ENCODE assay signal across 1 cellular context in the genomic region with DNA sequence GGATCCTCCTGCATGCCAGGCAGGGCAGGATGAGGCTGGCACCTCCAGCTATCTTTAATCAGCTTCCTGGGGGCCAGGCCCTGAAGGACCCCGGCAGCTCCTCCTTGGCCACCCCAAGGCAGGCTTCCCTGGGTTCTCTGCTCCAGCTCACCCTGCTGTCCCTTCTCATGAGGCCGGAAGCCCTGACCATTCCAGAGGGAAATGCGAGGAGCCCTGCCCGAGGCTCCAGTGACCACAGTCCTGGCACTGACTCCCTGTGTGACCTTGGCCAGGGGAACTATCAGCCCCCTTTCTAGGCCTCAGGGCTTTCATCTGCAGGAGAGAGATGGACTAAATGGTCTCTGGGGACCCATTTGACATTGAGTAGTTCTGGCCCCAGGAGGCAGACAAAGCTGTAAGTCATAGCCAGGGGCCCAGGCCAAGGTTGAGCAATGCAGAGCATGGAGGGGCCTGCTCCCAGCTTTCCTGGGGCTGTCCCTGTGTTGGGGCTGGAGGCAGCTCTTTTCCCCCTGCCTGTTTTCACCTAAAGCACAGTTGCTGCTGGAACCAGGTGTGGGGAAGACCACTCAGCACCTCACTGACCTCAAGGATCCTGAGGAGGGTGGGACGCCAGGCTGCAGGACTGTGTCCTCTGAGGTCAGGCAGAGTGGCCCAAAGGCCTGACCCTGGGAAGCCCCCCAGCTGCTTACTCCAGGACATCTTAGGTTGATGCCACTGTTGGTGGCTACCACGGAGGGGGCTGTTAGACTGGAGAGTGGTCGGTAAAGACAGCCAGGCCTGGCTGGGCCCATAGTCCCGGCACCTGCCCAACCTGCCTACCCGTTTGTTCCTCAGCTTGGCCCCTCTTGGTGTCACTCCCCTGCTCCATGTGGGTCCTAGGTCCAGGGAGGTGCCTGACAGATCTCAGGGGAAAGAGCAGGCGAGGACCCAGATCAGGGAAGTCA.
A peak's percentile ranks its signal among the peaks of the same experiment; 100 is the strongest.
TF ChIP-seq lines count a peak whose summit lies in the region.

No MANE protein-coding gene starts in this region.

TF ChIP-seq in HepG2, 621 proteins besides CTCF, POLR2A, EP300 and RAD21 (continued from another document and continues in another):
- TF ChIP-seq RNF2 (conservative IDR thresholded peaks at IDR 0.05; ENCODE audit: low read depth) (peak; percentile 70), NCOA2 (CRISPR knock-in tag; IDR thresholded peaks at IDR 0.05) (peak; percentile 91), TOE1 (CRISPR knock-in tag; IDR thresholded peaks at IDR 0.05) (0 out of 2 replicates have a peak, but pooled peaks have one; percentile 60), NCOA1 (CRISPR knock-in tag; IDR thresholded peaks at IDR 0.05) (peak; percentile 90; the same call in 1 of the 2 replicates), ZNF274 (CRISPR knock-in tag; IDR thresholded peaks at IDR 0.05) (peak; percentile 52; the same call in 1 of the 2 replicates), ATF7-NPFF (CRISPR knock-in tag; IDR thresholded peaks at IDR 0.05; ENCODE audit: low read depth) (peak; percentile 70), CCDC6 (CRISPR knock-in tag; IDR thresholded peaks at IDR 0.05) (peak; percentile 79; the same call in 1 of the 2 replicates), FOXM1 (CRISPR knock-in tag; IDR thresholded peaks at IDR 0.05) (no peak), GTF2F1 (IDR thresholded peaks at IDR 0.05; ENCODE audit: low read length) (no peak), EED (CRISPR knock-in tag; IDR thresholded peaks at IDR 0.05) (no peak), MTA3 (CRISPR knock-in tag; IDR thresholded peaks at IDR 0.05) (no peak), SP4 (CRISPR knock-in tag; IDR thresholded peaks at IDR 0.05) (peak; percentile 49), ZNF629 (CRISPR knock-in tag; conservative IDR thresholded peaks at IDR 0.05) (peak; percentile 66), CENPX (CRISPR knock-in tag; IDR thresholded peaks at IDR 0.05) (no peak), ZNF781 (CRISPR knock-in tag; IDR thresholded peaks at IDR 0.05; ENCODE audit: borderline replicate concordance, not compliant biosample characterization) (no peak), PHF5A (CRISPR knock-in tag; IDR thresholded peaks at IDR 0.05; ENCODE audit: low read depth, unreplicated experiment) (no peak), SMARCC2 (IDR thresholded peaks at IDR 0.05) (no peak), PHF8 (CRISPR knock-in tag; IDR thresholded peaks at IDR 0.05) (peak; percentile 46; the same call in 1 of the 2 replicates), ZNF556 (CRISPR knock-in tag; IDR thresholded peaks at IDR 0.05; ENCODE audit: borderline replicate concordance) (peak; percentile 91; the same call in 1 of the 2 replicates), SAP130 (CRISPR knock-in tag; IDR thresholded peaks at IDR 0.05; ENCODE audit: low read depth) (peak; percentile 90), RBFOX2 (IDR thresholded peaks at IDR 0.05; ENCODE audit: low read depth, low read length) (no peak), ZNF530 (CRISPR knock-in tag; IDR thresholded peaks at IDR 0.05; ENCODE audit: low read depth) (no peak), ZNF766 (CRISPR knock-in tag; IDR thresholded peaks at IDR 0.05; ENCODE audit: borderline replicate concordance) (no peak; the same call in 1 of the 2 replicates), ZNF605 (CRISPR knock-in tag; IDR thresholded peaks at IDR 0.05) (no peak), KAT8 (CRISPR knock-in tag; IDR thresholded peaks at IDR 0.05) (peak; percentile 84), AHR (CRISPR knock-in tag; IDR thresholded peaks at IDR 0.05) (no peak), KDM4B (CRISPR knock-in tag; IDR thresholded peaks at IDR 0.05) (peak; percentile 73), POLR2G (IDR thresholded peaks at IDR 0.05; ENCODE audit: low read depth, low read length) (no peak), MAFG (CRISPR knock-in tag; IDR thresholded peaks at IDR 0.05) (no peak), PHB2 (IDR thresholded peaks at IDR 0.05; ENCODE audit: partially characterized antibody) (no peak), ATRX (CRISPR knock-in tag; IDR thresholded peaks at IDR 0.05; ENCODE audit: borderline replicate concordance) (no peak)
- TF ChIP-seq, protein P1, sequence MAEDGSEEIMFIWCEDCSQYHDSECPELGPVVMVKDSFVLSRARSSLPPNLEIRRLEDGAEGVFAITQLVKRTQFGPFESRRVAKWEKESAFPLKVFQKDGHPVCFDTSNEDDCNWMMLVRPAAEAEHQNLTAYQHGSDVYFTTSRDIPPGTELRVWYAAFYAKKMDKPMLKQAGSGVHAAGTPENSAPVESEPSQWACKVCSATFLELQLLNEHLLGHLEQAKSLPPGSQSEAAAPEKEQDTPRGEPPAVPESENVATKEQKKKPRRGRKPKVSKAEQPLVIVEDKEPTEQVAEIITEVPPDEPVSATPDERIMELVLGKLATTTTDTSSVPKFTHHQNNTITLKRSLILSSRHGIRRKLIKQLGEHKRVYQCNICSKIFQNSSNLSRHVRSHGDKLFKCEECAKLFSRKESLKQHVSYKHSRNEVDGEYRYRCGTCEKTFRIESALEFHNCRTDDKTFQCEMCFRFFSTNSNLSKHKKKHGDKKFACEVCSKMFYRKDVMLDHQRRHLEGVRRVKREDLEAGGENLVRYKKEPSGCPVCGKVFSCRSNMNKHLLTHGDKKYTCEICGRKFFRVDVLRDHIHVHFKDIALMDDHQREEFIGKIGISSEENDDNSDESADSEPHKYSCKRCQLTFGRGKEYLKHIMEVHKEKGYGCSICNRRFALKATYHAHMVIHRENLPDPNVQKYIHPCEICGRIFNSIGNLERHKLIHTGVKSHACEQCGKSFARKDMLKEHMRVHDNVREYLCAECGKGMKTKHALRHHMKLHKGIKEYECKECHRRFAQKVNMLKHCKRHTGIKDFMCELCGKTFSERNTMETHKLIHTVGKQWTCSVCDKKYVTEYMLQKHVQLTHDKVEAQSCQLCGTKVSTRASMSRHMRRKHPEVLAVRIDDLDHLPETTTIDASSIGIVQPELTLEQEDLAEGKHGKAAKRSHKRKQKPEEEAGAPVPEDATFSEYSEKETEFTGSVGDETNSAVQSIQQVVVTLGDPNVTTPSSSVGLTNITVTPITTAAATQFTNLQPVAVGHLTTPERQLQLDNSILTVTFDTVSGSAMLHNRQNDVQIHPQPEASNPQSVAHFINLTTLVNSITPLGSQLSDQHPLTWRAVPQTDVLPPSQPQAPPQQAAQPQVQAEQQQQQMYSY (CRISPR knock-in tag; IDR thresholded peaks at IDR 0.05) = no peak
- TF ChIP-seq, protein P2, sequence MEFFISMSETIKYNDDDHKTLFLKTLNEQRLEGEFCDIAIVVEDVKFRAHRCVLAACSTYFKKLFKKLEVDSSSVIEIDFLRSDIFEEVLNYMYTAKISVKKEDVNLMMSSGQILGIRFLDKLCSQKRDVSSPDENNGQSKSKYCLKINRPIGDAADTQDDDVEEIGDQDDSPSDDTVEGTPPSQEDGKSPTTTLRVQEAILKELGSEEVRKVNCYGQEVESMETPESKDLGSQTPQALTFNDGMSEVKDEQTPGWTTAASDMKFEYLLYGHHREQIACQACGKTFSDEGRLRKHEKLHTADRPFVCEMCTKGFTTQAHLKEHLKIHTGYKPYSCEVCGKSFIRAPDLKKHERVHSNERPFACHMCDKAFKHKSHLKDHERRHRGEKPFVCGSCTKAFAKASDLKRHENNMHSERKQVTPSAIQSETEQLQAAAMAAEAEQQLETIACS (CRISPR knock-in tag; IDR thresholded peaks at IDR 0.05) = no peak
- TF ChIP-seq, protein P3, sequence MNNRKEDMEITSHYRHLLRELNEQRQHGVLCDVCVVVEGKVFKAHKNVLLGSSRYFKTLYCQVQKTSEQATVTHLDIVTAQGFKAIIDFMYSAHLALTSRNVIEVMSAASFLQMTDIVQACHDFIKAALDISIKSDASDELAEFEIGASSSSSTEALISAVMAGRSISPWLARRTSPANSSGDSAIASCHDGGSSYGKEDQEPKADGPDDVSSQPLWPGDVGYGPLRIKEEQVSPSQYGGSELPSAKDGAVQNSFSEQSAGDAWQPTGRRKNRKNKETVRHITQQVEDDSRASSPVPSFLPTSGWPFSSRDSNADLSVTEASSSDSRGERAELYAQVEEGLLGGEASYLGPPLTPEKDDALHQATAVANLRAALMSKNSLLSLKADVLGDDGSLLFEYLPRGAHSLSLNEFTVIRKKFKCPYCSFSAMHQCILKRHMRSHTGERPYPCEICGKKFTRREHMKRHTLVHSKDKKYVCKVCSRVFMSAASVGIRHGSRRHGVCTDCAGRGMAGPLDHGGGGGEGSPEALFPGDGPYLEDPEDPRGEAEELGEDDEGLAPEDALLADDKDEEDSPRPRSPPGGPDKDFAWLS (CRISPR knock-in tag; IDR thresholded peaks at IDR 0.05; ENCODE audit: borderline replicate concordance) = peak; percentile 91; the same call in 1 of the 2 replicates
- TF ChIP-seq, protein P4, sequence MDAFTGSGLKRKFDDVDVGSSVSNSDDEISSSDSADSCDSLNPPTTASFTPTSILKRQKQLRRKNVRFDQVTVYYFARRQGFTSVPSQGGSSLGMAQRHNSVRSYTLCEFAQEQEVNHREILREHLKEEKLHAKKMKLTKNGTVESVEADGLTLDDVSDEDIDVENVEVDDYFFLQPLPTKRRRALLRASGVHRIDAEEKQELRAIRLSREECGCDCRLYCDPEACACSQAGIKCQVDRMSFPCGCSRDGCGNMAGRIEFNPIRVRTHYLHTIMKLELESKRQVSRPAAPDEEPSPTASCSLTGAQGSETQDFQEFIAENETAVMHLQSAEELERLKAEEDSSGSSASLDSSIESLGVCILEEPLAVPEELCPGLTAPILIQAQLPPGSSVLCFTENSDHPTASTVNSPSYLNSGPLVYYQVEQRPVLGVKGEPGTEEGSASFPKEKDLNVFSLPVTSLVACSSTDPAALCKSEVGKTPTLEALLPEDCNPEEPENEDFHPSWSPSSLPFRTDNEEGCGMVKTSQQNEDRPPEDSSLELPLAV (CRISPR knock-in tag; conservative IDR thresholded peaks at IDR 0.05; ENCODE audit: low read depth) = no peak
- TF ChIP-seq, protein P5, sequence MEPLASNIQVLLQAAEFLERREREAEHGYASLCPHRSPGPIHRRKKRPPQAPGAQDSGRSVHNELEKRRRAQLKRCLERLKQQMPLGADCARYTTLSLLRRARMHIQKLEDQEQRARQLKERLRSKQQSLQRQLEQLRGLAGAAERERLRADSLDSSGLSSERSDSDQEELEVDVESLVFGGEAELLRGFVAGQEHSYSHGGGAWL (CRISPR knock-in tag; IDR thresholded peaks at IDR 0.05) = no peak
- TF ChIP-seq, protein P6, sequence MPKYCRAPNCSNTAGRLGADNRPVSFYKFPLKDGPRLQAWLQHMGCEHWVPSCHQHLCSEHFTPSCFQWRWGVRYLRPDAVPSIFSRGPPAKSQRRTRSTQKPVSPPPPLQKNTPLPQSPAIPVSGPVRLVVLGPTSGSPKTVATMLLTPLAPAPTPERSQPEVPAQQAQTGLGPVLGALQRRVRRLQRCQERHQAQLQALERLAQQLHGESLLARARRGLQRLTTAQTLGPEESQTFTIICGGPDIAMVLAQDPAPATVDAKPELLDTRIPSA (CRISPR knock-in tag; IDR thresholded peaks at IDR 0.05; ENCODE audit: borderline replicate concordance) = no peak
- TF ChIP-seq, protein P7, sequence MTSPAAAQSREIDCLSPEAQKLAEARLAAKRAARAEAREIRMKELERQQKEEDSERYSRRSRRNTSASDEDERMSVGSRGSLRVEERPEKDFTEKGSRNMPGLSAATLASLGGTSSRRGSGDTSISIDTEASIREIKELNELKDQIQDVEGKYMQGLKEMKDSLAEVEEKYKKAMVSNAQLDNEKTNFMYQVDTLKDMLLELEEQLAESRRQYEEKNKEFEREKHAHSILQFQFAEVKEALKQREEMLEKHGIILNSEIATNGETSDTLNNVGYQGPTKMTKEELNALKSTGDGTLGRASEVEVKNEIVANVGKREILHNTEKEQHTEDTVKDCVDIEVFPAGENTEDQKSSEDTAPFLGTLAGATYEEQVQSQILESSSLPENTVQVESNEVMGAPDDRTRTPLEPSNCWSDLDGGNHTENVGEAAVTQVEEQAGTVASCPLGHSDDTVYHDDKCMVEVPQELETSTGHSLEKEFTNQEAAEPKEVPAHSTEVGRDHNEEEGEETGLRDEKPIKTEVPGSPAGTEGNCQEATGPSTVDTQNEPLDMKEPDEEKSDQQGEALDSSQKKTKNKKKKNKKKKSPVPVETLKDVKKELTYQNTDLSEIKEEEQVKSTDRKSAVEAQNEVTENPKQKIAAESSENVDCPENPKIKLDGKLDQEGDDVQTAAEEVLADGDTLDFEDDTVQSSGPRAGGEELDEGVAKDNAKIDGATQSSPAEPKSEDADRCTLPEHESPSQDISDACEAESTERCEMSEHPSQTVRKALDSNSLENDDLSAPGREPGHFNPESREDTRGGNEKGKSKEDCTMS (CRISPR knock-in tag; conservative IDR thresholded peaks at IDR 0.05) = no peak
- TF ChIP-seq, protein P8, sequence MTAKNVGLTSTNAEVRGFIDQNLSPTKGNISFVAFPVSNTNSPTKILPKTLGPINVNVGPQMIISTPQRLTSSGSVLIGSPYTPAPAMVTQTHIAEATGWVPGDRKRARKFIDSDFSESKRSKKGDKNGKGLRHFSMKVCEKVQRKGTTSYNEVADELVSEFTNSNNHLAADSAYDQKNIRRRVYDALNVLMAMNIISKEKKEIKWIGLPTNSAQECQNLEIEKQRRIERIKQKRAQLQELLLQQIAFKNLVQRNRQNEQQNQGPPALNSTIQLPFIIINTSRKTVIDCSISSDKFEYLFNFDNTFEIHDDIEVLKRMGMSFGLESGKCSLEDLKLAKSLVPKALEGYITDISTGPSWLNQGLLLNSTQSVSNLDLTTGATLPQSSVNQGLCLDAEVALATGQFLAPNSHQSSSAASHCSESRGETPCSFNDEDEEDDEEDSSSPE (CRISPR knock-in tag; IDR thresholded peaks at IDR 0.05) = peak; percentile 24; the same call in 1 of the 2 replicates
- TF ChIP-seq, protein P9, sequence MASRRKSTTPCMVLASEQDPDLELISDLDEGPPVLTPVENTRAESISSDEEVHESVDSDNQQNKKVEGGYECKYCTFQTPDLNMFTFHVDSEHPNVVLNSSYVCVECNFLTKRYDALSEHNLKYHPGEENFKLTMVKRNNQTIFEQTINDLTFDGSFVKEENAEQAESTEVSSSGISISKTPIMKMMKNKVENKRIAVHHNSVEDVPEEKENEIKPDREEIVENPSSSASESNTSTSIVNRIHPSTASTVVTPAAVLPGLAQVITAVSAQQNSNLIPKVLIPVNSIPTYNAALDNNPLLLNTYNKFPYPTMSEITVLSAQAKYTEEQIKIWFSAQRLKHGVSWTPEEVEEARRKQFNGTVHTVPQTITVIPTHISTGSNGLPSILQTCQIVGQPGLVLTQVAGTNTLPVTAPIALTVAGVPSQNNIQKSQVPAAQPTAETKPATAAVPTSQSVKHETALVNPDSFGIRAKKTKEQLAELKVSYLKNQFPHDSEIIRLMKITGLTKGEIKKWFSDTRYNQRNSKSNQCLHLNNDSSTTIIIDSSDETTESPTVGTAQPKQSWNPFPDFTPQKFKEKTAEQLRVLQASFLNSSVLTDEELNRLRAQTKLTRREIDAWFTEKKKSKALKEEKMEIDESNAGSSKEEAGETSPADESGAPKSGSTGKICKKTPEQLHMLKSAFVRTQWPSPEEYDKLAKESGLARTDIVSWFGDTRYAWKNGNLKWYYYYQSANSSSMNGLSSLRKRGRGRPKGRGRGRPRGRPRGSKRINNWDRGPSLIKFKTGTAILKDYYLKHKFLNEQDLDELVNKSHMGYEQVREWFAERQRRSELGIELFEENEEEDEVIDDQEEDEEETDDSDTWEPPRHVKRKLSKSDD (CRISPR knock-in tag; IDR thresholded peaks at IDR 0.05; ENCODE audit: low read depth) = no peak
